ENCODE assay signal across 30 cellular contexts in the genomic region with DNA sequence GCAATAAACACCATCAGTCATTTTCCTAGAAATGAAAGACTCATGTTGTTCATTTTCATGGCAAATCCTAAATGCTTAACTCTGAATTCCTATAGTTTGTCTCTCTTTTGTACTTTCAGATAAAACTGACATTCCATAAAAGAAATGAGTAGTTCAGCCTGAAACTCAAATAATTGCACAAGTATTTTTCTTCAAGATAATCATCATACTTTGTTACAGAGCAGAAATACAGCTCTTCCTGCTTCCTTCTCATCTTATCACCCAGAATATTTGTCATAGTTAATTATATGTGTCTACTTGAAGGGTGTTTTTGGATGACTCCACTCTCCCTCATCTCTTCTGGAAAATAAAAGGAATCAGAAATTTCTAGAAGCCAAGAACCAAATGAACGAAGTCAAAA.
"Had no signal": no experiment of that assay in that cellular context is flagged by ENCODE, and none has a peak within 500 bp of the region (broad histone marks: within the 10 kb centered on the region; RNA-seq: fewer than 3 reads in every experiment).

No MANE protein-coding gene starts in this region.

- H3K27ac ChIP-seq: esophagus muscularis mucosa, gastrocnemius medialis, pancreas, psoas muscle, stomach, tibial artery had no signal

- H3K27me3 Mint-ChIP-seq: activated CD4-positive, alpha-beta memory T cell treated with anti-CD3 and anti-CD28 coated beads, Interleukin-2, amount 10 ng/mL, durations not matched to agents 7 days and 5 days; activated CD4-positive, alpha-beta T cell treated with anti-CD3 and anti-CD28 coated beads, Interleukin-2, amount 10 ng/mL, durations not matched to agents 7 days and 5 days; activated T-helper 17 cell treated with anti-CD3 and anti-CD28 coated beads, Interleukin-2, amount 50 U/mL, for 72 hours; central memory CD8-positive, alpha-beta T cell; stimulated activated naive B cell treated with anti-CD40 and anti-IgM and Interleukin-4, amounts not matched to agents 10 μg/mL and 1 μg/mL and 100 μg/mL, for 72 hours had no signal

- H3K4me1 ChIP-seq: esophagus muscularis mucosa, gastrocnemius medialis, pancreas, psoas muscle, stomach had no signal

- H3K36me3 ChIP-seq: esophagus muscularis mucosa, gastrocnemius medialis, pancreas, stomach, tibial artery had no signal

- H3K27ac Mint-ChIP-seq: activated CD4-positive, alpha-beta memory T cell treated with anti-CD3 and anti-CD28 coated beads, Interleukin-2, amount 10 ng/mL, durations not matched to agents 7 days and 5 days; activated CD4-positive, alpha-beta T cell treated with anti-CD3 and anti-CD28 coated beads, Interleukin-2, amount 10 ng/mL, durations not matched to agents 7 days and 5 days; activated T-helper 17 cell treated with anti-CD3 and anti-CD28 coated beads, Interleukin-2, amount 50 U/mL, for 72 hours; naive thymus-derived CD4-positive, alpha-beta T cell; stimulated activated naive B cell treated with anti-CD40 and anti-IgM and Interleukin-4, amounts not matched to agents 10 μg/mL and 1 μg/mL and 100 μg/mL, for 72 hours; T-helper 2 cell treated with Interferon-gamma antibody and Interleukin-4, amounts not matched to agents 5 μg/mL and 100 μg/mL, for 36 hours had no signal

- FAIRE-seq: bronchial epithelial cell, colon, keratinocyte, pancreas had no signal

- DNase-seq: activated CD4-positive, alpha-beta memory T cell treated with anti-CD3 and anti-CD28 coated beads, Interleukin-2, amount 10 ng/mL, durations not matched to agents 7 days and 5 days; activated CD4-positive, alpha-beta T cell treated with anti-CD3 and anti-CD28 coated beads for 1 hour; activated CD4-positive, alpha-beta T cell treated with anti-CD3 and anti-CD28 coated beads, Interleukin-2, amount 10 ng/mL, durations not matched to agents 7 days and 5 days; activated gamma-delta T cell treated with Interleukin-2 at 50 U/mL for 16 hours; activated naive CD4-positive, alpha-beta T cell treated with anti-CD3 and anti-CD28 coated beads, Interleukin-2, amount 50 U/mL, for 16 hours; activated T-cell treated with anti-CD3 and anti-CD28 coated beads, Interleukin-2, amount 50 U/mL, for 4 hours; dermis blood vessel endothelial cell; effector CD4-positive, alpha-beta T cell; gastrocnemius medialis; glutamatergic neuron; left cardiac atrium; left ventricle myocardium superior; naive thymus-derived CD4-positive, alpha-beta T cell; nucleus accumbens; pancreas; psoas muscle; stimulated activated CD4-positive, alpha-beta T cell treated with anti-CD3 and anti-CD28 coated beads, Interleukin-15, amount 100 ng/mL, for 24 hours; stimulated activated CD4-positive, alpha-beta T cell treated with anti-CD3 and anti-CD28 coated beads, Interleukin-2, amount 100 ng/mL, for 24 hours; stimulated activated naive B cell treated with anti-CD40 and anti-IgM and Interleukin-4, amounts not matched to agents 10 μg/mL and 1 μg/mL and 100 μg/mL, for 72 hours; stomach; T-helper 1 cell; tibial artery had no signal

- H3K36me3 Mint-ChIP-seq: naive thymus-derived CD4-positive, alpha-beta T cell; stimulated activated naive B cell treated with anti-CD40 and anti-IgM and Interleukin-4, amounts not matched to agents 10 μg/mL and 1 μg/mL and 100 μg/mL, for 72 hours had no signal

- H3K4me3 ChIP-seq: esophagus muscularis mucosa, gastrocnemius medialis, pancreas, psoas muscle, stomach, tibial artery had no signal

- ATAC-seq: activated T-cell treated with anti-CD3 and anti-CD28 coated beads, Interleukin-2, amount 50 U/mL, for 4 hours; activated T-helper 17 cell treated with anti-CD3 and anti-CD28 coated beads, Interleukin-2, amount 50 U/mL, for 72 hours; gastrocnemius medialis; left cardiac atrium; left ventricle myocardium superior; naive thymus-derived CD4-positive, alpha-beta T cell; pancreas; psoas muscle; stimulated activated naive B cell treated with anti-CD40 and anti-IgM and Interleukin-4, amounts not matched to agents 10 μg/mL and 1 μg/mL and 100 μg/mL, for 72 hours had no signal

- H3K9me3 ChIP-seq: esophagus muscularis mucosa, gastrocnemius medialis, pancreas, psoas muscle, stomach, tibial artery had no signal

- H3K27me3 ChIP-seq: esophagus muscularis mucosa, gastrocnemius medialis, pancreas, stomach, tibial artery had no signal

- H3K4me1 Mint-ChIP-seq: activated CD4-positive, alpha-beta memory T cell treated with anti-CD3 and anti-CD28 coated beads, Interleukin-2, amount 10 ng/mL, durations not matched to agents 7 days and 5 days; activated CD4-positive, alpha-beta T cell treated with anti-CD3 and anti-CD28 coated beads, Interleukin-2, amount 10 ng/mL, durations not matched to agents 7 days and 5 days; activated T-helper 17 cell treated with anti-CD3 and anti-CD28 coated beads, Interleukin-2, amount 50 U/mL, for 72 hours; central memory CD8-positive, alpha-beta T cell; naive thymus-derived CD4-positive, alpha-beta T cell; stimulated activated naive B cell treated with anti-CD40 and anti-IgM and Interleukin-4, amounts not matched to agents 10 μg/mL and 1 μg/mL and 100 μg/mL, for 72 hours had no signal

- H3K4me3 Mint-ChIP-seq: activated CD4-positive, alpha-beta memory T cell treated with anti-CD3 and anti-CD28 coated beads, Interleukin-2, amount 10 ng/mL, durations not matched to agents 7 days and 5 days; activated CD4-positive, alpha-beta T cell treated with anti-CD3 and anti-CD28 coated beads, Interleukin-2, amount 10 ng/mL, durations not matched to agents 7 days and 5 days; activated T-cell treated with anti-CD3 and anti-CD28 coated beads, Interleukin-2, amount 50 U/mL, for 4 hours; activated T-helper 17 cell treated with anti-CD3 and anti-CD28 coated beads, Interleukin-2, amount 50 U/mL, for 72 hours; central memory CD8-positive, alpha-beta T cell; naive thymus-derived CD4-positive, alpha-beta T cell; neural crest cell; stimulated activated naive B cell treated with anti-CD40 and anti-IgM and Interleukin-4, amounts not matched to agents 10 μg/mL and 1 μg/mL and 100 μg/mL, for 72 hours; T-helper 2 cell treated with Interferon-gamma antibody and Interleukin-4, amounts not matched to agents 5 μg/mL and 100 μg/mL, for 36 hours had no signal

- H3K9me3 Mint-ChIP-seq: activated CD4-positive, alpha-beta memory T cell treated with anti-CD3 and anti-CD28 coated beads, Interleukin-2, amount 10 ng/mL, durations not matched to agents 7 days and 5 days; activated CD4-positive, alpha-beta T cell treated with anti-CD3 and anti-CD28 coated beads, Interleukin-2, amount 10 ng/mL, durations not matched to agents 7 days and 5 days; activated T-cell treated with anti-CD3 and anti-CD28 coated beads, Interleukin-2, amount 50 U/mL, for 4 hours; activated T-helper 17 cell treated with anti-CD3 and anti-CD28 coated beads, Interleukin-2, amount 50 U/mL, for 72 hours; stimulated activated naive B cell treated with anti-CD40 and anti-IgM and Interleukin-4, amounts not matched to agents 10 μg/mL and 1 μg/mL and 100 μg/mL, for 72 hours; T-helper 2 cell treated with Interferon-gamma antibody and Interleukin-4, amounts not matched to agents 5 μg/mL and 100 μg/mL, for 36 hours had no signal
